ENCODE assay signal across 9 cellular contexts in the genomic region with DNA sequence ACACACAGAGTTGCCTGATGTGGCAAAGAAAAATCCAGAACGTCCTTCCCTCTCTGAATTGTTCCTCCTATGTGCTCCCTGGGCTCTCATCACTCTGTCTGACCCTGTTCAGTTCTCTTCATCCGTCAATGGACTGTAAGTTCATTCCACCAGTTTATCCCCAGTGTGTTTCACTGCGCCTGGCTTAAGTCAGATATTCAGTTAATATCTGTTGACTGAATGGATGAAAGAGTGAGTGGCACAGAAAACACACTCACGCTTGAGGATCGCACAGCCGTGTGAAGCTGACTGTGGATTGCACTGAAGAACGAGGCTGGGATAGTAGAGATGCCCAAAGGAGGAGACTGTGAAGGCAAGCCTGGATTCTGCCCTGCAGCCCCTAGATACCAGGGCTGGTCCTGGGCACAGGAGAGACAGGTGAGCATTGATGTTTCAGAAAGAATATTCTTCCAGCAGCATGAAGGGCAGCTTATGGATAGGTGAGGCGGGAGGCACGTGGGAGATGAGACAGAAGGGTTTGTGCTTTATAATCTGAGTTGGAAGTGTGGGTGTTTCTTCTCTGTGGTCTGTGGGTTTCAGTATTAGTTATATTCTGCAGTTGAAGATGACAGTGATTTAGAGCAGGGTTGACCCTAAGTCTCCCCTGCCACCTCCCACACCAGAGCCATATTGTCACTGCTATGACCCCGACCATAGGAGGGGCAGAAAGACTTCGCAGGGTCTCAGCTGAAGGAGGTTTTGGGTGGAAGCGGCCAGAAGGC.
DNase-seq lines count a peak whose midpoint lies in the region; ATAC-seq and TF ChIP-seq lines count a peak whose summit lies in the region.
"Had no signal": no experiment of that assay in that cellular context is flagged by ENCODE, and none has a peak within 500 bp of the region (broad histone marks: within the 10 kb centered on the region; RNA-seq: fewer than 3 reads in every experiment).

No MANE protein-coding gene starts in this region.

- no peak for TF ChIP-seq CTCF in GM12864 (IDR thresholded peaks at IDR 0.05; ENCODE audit: low read depth, low read length, missing control alignments)

- DNase-seq in GM12864 (ENCODE audit: low read depth) (peak; percentile 24), GM19240 (ENCODE audit: insufficient read length, low spot score) (peak; percentile 14), Karpas-422 (no peak), cortex of kidney (lab: John Stamatoyannopoulos, UW) (no peak), OCI-M1 (lab: John Stamatoyannopoulos, UW) (no peak), NCI-H2081 (lab: John Stamatoyannopoulos, UW) (no peak), retina (no peak)

- no peaks in the 10 kb centered on the region for H3K9me2 ChIP-seq in Karpas-422 (replicated peaks; ENCODE audit: insufficient read depth, low read length)

- no peaks in the 10 kb centered on the region for H3K36me3 ChIP-seq in Karpas-422 (ENCODE audit: insufficient read depth, low read length)

- no peaks in the 10 kb centered on the region for H3K27me3 ChIP-seq in Karpas-422 (ENCODE audit: low read length)

- no peak overlapping the region for H3K27ac ChIP-seq in Karpas-422 (ENCODE audit: low read length)
- H3K27ac ChIP-seq: parathyroid adenoma had no signal

- H3K79me2 ChIP-seq in Karpas-422 (ENCODE audit: low read length) = no peaks in the 10 kb centered on the region
- H3K79me2 ChIP-seq: parathyroid adenoma had no signal

- H3K4me3 ChIP-seq in GM12864 (ENCODE audit: low read depth, low read length) = no peak overlapping the region
- no peak overlapping the region for H3K4me3 ChIP-seq in Karpas-422 (ENCODE audit: low read length)

- peaks cover 7% of the 10 kb centered on the region for H3K4me1 ChIP-seq in Karpas-422 (ENCODE audit: low read length)

- peak; percentile 99 for ATAC-seq in HG02798 (IDR thresholded peaks at IDR 0.05; ENCODE audit: poor library complexity, unreplicated experiment)

- 0 out of 2 replicates have a peak overlapping the region, but pooled peaks have one; percentile 8 for H2AFZ ChIP-seq in Karpas-422 (ENCODE audit: low read length)
- H2AFZ ChIP-seq: parathyroid adenoma had no signal

- no peaks in the 10 kb centered on the region for H3K9me3 ChIP-seq in Karpas-422 (ENCODE audit: low read length)

- no peak overlapping the region for H3K9ac ChIP-seq in Karpas-422 (ENCODE audit: low read length)
- H3K9ac ChIP-seq: parathyroid adenoma had no signal

- no peaks in the 10 kb centered on the region for H4K20me1 ChIP-seq in Karpas-422 (ENCODE audit: insufficient read depth, low read depth, low read length)

- H3K4me2 ChIP-seq in Karpas-422 (ENCODE audit: low read depth, low read length, poor library complexity, severe bottlenecking) = no peak overlapping the region

Comparison
In these comparisons a context has a peak if more than half of its experiments do, and no peak if none do; other contexts are left out.
1. DNase-seq: peak in GM12864 (single experiment) and GM19240 (single experiment); none in Karpas-422 (single experiment), cortex of kidney (single experiment), OCI-M1 (single experiment), NCI-H2081 (0 of 2) and retina (single experiment).